In genomic region chrX:20513185-20513584, GRCh38 we compare ENCODE assay signal across 1 cellular context.
TF ChIP-seq lines count a peak whose summit lies in the region.

No MANE protein-coding gene starts in this region.

TF ChIP-seq in GM23338, 12 proteins besides CTCF, POLR2A, EP300 and RAD21 (continued from another document):
- TF ChIP-seq, protein P1, sequence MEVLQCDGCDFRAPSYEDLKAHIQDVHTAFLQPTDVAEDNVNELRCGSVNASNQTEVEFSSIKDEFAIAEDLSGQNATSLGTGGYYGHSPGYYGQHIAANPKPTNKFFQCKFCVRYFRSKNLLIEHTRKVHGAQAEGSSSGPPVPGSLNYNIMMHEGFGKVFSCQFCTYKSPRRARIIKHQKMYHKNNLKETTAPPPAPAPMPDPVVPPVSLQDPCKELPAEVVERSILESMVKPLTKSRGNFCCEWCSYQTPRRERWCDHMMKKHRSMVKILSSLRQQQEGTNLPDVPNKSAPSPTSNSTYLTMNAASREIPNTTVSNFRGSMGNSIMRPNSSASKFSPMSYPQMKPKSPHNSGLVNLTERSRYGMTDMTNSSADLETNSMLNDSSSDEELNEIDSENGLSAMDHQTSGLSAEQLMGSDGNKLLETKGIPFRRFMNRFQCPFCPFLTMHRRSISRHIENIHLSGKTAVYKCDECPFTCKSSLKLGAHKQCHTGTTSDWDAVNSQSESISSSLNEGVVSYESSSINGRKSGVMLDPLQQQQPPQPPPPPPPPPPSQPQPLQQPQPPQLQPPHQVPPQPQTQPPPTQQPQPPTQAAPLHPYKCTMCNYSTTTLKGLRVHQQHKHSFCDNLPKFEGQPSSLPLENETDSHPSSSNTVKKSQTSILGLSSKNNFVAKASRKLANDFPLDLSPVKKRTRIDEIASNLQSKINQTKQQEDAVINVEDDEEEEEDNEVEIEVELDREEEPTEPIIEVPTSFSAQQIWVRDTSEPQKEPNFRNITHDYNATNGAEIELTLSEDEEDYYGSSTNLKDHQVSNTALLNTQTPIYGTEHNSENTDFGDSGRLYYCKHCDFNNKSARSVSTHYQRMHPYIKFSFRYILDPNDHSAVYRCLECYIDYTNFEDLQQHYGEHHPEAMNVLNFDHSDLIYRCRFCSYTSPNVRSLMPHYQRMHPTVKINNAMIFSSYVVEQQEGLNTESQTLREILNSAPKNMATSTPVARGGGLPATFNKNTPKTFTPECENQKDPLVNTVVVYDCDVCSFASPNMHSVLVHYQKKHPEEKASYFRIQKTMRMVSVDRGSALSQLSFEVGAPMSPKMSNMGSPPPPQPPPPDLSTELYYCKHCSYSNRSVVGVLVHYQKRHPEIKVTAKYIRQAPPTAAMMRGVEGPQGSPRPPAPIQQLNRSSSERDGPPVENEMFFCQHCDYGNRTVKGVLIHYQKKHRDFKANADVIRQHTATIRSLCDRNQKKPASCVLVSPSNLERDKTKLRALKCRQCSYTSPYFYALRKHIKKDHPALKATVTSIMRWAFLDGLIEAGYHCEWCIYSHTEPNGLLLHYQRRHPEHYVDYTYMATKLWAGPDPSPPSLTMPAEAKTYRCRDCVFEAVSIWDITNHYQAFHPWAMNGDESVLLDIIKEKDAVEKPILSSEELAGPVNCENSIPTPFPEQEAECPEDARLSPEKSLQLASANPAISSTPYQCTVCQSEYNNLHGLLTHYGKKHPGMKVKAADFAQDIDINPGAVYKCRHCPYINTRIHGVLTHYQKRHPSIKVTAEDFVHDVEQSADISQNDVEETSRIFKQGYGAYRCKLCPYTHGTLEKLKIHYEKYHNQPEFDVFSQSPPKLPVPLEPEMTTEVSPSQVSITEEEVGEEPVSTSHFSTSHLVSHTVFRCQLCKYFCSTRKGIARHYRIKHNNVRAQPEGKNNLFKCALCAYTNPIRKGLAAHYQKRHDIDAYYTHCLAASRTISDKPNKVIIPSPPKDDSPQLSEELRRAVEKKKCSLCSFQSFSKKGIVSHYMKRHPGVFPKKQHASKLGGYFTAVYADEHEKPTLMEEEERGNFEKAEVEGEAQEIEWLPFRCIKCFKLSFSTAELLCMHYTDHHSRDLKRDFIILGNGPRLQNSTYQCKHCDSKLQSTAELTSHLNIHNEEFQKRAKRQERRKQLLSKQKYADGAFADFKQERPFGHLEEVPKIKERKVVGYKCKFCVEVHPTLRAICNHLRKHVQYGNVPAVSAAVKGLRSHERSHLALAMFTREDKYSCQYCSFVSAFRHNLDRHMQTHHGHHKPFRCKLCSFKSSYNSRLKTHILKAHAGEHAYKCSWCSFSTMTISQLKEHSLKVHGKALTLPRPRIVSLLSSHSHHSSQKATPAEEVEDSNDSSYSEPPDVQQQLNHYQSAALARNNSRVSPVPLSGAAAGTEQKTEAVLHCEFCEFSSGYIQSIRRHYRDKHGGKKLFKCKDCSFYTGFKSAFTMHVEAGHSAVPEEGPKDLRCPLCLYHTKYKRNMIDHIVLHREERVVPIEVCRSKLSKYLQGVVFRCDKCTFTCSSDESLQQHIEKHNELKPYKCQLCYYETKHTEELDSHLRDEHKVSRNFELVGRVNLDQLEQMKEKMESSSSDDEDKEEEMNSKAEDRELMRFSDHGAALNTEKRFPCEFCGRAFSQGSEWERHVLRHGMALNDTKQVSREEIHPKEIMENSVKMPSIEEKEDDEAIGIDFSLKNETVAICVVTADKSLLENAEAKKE (CRISPR knock-in tag; IDR thresholded peaks at IDR 0.05), result no peak
- TF ChIP-seq JUNB (IDR thresholded peaks at IDR 0.05; ENCODE audit: unreplicated experiment) (no peak), EZH2 (IDR thresholded peaks at IDR 0.05; ENCODE audit: low read depth, unreplicated experiment) (no peak), POLR2AphosphoS5 (IDR thresholded peaks at IDR 0.05; ENCODE audit: low read depth) (no peak), NANOG (IDR thresholded peaks at IDR 0.05; ENCODE audit: borderline replicate concordance) (no peak), REST (IDR thresholded peaks at IDR 0.05; ENCODE audit: unreplicated experiment) (no peak), CREB1 (CRISPR knock-in tag; IDR thresholded peaks at IDR 0.05; ENCODE audit: low read depth) (no peak), ZNF331 (CRISPR knock-in tag; IDR thresholded peaks at IDR 0.05; ENCODE audit: low read depth) (no peak), ZNF114 (CRISPR knock-in tag; IDR thresholded peaks at IDR 0.05) (no peak), EZH2phosphoT487 (IDR thresholded peaks at IDR 0.05; ENCODE audit: unreplicated experiment) (no peak)
